In genomic region chr2:127095367-127095641, GRCh38 we compare ENCODE assay signal across 16 cellular contexts. TPM values are rescaled to one million over a fixed set of nuclear protein-coding genes. Genes with fewer than 3 reads are reported as not detected.
DNase-seq lines count a peak whose midpoint lies in the region; ATAC-seq and TF ChIP-seq lines count a peak whose summit lies in the region.
"Had no signal": no experiment of that assay in that cellular context is flagged by ENCODE, and none has a peak within 500 bp of the region (broad histone marks: within the 10 kb centered on the region; RNA-seq: fewer than 3 reads in every experiment).

No MANE protein-coding gene starts in this region.

- peaks cover 63% of the 10 kb centered on the region for H3K79me2 ChIP-seq in parathyroid adenoma

- peaks cover 0 to 54% (median 2%) of the 10 kb centered on the region in 4 donors for H3K4me1 ChIP-seq in Peyer's patch
- peaks cover 16 to 82% (median 64%) of the 10 kb centered on the region in 4 donors for H3K4me1 ChIP-seq in esophagus muscularis mucosa
- H3K4me1 ChIP-seq in parathyroid adenoma, result peaks cover 64% of the 10 kb centered on the region
- H3K4me1 ChIP-seq in uterus, result peaks cover 0 to 13% of the 10 kb centered on the region in 2 donors
- no peaks in the 10 kb centered on the region for H3K4me1 ChIP-seq in HAP-1

- no peak overlapping the region for H3K4me2 ChIP-seq in parathyroid adenoma (ENCODE audit: low read length)

- no peak for TF ChIP-seq EP300 in esophagus muscularis mucosa (IDR thresholded peaks at IDR 0.05)

- H3K9me3 Mint-ChIP-seq in effector memory CD8-positive, alpha-beta T cell, result no peaks in the 10 kb centered on the region
- H3K9me3 Mint-ChIP-seq: naive thymus-derived CD8-positive, alpha-beta T cell; stimulated activated naive CD8-positive, alpha-beta T cell treated with anti-CD3 and anti-CD28 coated beads, Interleukin-15, Interleukin-2, amounts not matched to agents 100 ng/mL and 50 ng/mL, for 24 hours had no signal

- ATAC-seq in effector memory CD8-positive, alpha-beta T cell (replicated peaks), result no peak
- ATAC-seq: activated CD4-positive, alpha-beta T cell treated with anti-CD3 and anti-CD28 coated beads for 36 hours; naive thymus-derived CD8-positive, alpha-beta T cell had no signal

- H3K4me3 ChIP-seq in Peyer's patch (no peak overlapping the region), esophagus muscularis mucosa (no peak overlapping the region), parathyroid adenoma (ENCODE audit: low read depth, low read length) (no peak overlapping the region), uterus (no peak overlapping the region), HAP-1 (no peak overlapping the region)
- H3K4me3 ChIP-seq: gastroesophageal sphincter had no signal

- peaks cover 6% of the 10 kb centered on the region for H3K36me3 Mint-ChIP-seq in effector memory CD8-positive, alpha-beta T cell (ENCODE audit: insufficient read depth)
- H3K36me3 Mint-ChIP-seq: naive thymus-derived CD8-positive, alpha-beta T cell had no signal

- H3K27ac ChIP-seq in Peyer's patch (peak overlapping the region in 3 of 4 donors; percentile 10 to 63 (median 37)), esophagus muscularis mucosa (replicated peaks in 1 of 4) (peak overlapping the region in 3 of 4 donors; percentile 19 to 28 (median 27)), parathyroid adenoma (peak overlapping the region; percentile 98), uterus (peak overlapping the region; percentile 55 to 64)

- no peaks in the 10 kb centered on the region for H3K9me3 ChIP-seq in Peyer's patch
- no peaks in the 10 kb centered on the region for H3K9me3 ChIP-seq in esophagus muscularis mucosa
- H3K9me3 ChIP-seq in parathyroid adenoma (ENCODE audit: control insufficient read depth, low read length), result no peaks in the 10 kb centered on the region
- H3K9me3 ChIP-seq in uterus, result no peaks in the 10 kb centered on the region
- no peaks in the 10 kb centered on the region for H3K9me3 ChIP-seq in HAP-1
- H3K9me3 ChIP-seq: gastroesophageal sphincter had no signal

- H3K36me3 ChIP-seq in Peyer's patch (no peaks in the 10 kb centered on the region), esophagus muscularis mucosa (peaks cover 0 to 5% (median 0%) of the 10 kb centered on the region in 4 donors), parathyroid adenoma (ENCODE audit: control insufficient read depth, insufficient read depth, low read length) (no peaks in the 10 kb centered on the region), uterus (no peaks in the 10 kb centered on the region), HAP-1 (replicated peaks) (no peaks in the 10 kb centered on the region)
- H3K36me3 ChIP-seq: gastroesophageal sphincter had no signal

- TF ChIP-seq CTCF in Peyer's patch (IDR thresholded peaks at IDR 0.05), result no peak
- no peak for TF ChIP-seq CTCF in esophagus muscularis mucosa (IDR thresholded peaks at IDR 0.05)
- no peak for TF ChIP-seq CTCF in parathyroid adenoma (IDR thresholded peaks at IDR 0.05)
- no peak for TF ChIP-seq CTCF in uterus (IDR thresholded peaks at IDR 0.05)

- no peak overlapping the region for H3K9ac ChIP-seq in parathyroid adenoma

- in situ Hi-C loops in HAP-1 (cut with MboI; ENCODE audit: low sequenced_read_pairs), result no loop called here

- H3K27me3 ChIP-seq in Peyer's patch (no peaks in the 10 kb centered on the region), esophagus muscularis mucosa (no peaks in the 10 kb centered on the region), parathyroid adenoma (ENCODE audit: control insufficient read depth, insufficient read depth, low read length) (no peaks in the 10 kb centered on the region), uterus (no peaks in the 10 kb centered on the region), HAP-1 (ENCODE audit: low read depth) (no peaks in the 10 kb centered on the region)
- H3K27me3 ChIP-seq: gastroesophageal sphincter had no signal

- H3K27me3 Mint-ChIP-seq in effector memory CD8-positive, alpha-beta T cell, result peaks cover 0 to 9% of the 10 kb centered on the region in 2 donors
- H3K27me3 Mint-ChIP-seq: activated CD4-positive, alpha-beta T cell treated with anti-CD3 and anti-CD28 coated beads for 36 hours; stimulated activated naive CD8-positive, alpha-beta T cell treated with anti-CD3 and anti-CD28 coated beads, Interleukin-15, Interleukin-2, amounts not matched to agents 100 ng/mL and 50 ng/mL, for 24 hours had no signal

- H2AFZ ChIP-seq in parathyroid adenoma, result peak overlapping the region; percentile 31

- H3K27ac Mint-ChIP-seq in effector memory CD8-positive, alpha-beta T cell, result no peak overlapping the region
- H3K27ac Mint-ChIP-seq: activated CD4-positive, alpha-beta T cell treated with anti-CD3 and anti-CD28 coated beads for 36 hours; stimulated activated naive CD8-positive, alpha-beta T cell treated with anti-CD3 and anti-CD28 coated beads, Interleukin-15, Interleukin-2, amounts not matched to agents 100 ng/mL and 50 ng/mL, for 24 hours had no signal

- WGBS in esophagus muscularis mucosa, result no CpG with 5 or more reads among the region's 2 CpGs

- H3K4me3 Mint-ChIP-seq in effector memory CD8-positive, alpha-beta T cell, result no peak overlapping the region
- H3K4me3 Mint-ChIP-seq: activated CD4-positive, alpha-beta T cell treated with anti-CD3 and anti-CD28 coated beads for 36 hours; naive thymus-derived CD8-positive, alpha-beta T cell; stimulated activated naive CD8-positive, alpha-beta T cell treated with anti-CD3 and anti-CD28 coated beads, Interleukin-15, Interleukin-2, amounts not matched to agents 100 ng/mL and 50 ng/mL, for 24 hours had no signal

- TF ChIP-seq POLR2A in Peyer's patch (IDR thresholded peaks at IDR 0.05), result no peak
- no peak for TF ChIP-seq POLR2A in esophagus muscularis mucosa (IDR thresholded peaks at IDR 0.05; ENCODE audit: low read depth)
- no peak for TF ChIP-seq POLR2A in uterus (IDR thresholded peaks at IDR 0.05)

- peaks cover 0 to 3% of the 10 kb centered on the region in 2 donors for H3K4me1 Mint-ChIP-seq in effector memory CD8-positive, alpha-beta T cell (ENCODE audit: low read depth in 2 of 2)

- intact Hi-C loops in esophagus muscularis mucosa (cut with DNase I), result no loop called here
- intact Hi-C loops in uterus (cut with DNase I; ENCODE audit: low total_unique reads), result no loop called here

- DNase-seq in Peyer's patch (no peak), esophagus muscularis mucosa (ENCODE audit: extremely low spot score) (no peak), uterus (no peak), HAP-1 (ENCODE audit: low spot score in 2 of 2) (no peak)
- no peak for DNase-seq in effector memory CD8-positive, alpha-beta T cell
- no peak for DNase-seq in NK-92 treated with Interleukin-12 subunit alpha and Interleukin-12 subunit beta, amount 100 ng/mL, for 24 hours (lab: John Stamatoyannopoulos, UW)
- DNase-seq: activated effector memory CD4-positive, alpha-beta T cell treated with anti-CD3 and anti-CD28 coated beads, Interleukin-2, amount 50 U/mL, for 16 hours; MV-4-11; NCI-H2029; NCI-H510A treated with DMSO at 0.1 percent for 48 hours; T1000 had no signal

RNA-seq across cellular contexts. Expression of gene BIN1, which starts 11.7 kb away (rescaled TPM):
- total RNA-seq in Peyer's patch, result 10 to 100 TPM; 22.2 to 81.7 (median 47.2) TPM
- 10 to 100 TPM; 32.4 to 78.2 (median 50.2) TPM for total RNA-seq in esophagus muscularis mucosa
- 100 to 1,000 TPM in 1 of 4 donors, 10 to 100 TPM in 3; 41.5 to 112 (median 57.8) TPM for total RNA-seq in uterus

Comparison
In these comparisons a context has a peak if more than half of its experiments do, and no peak if none do; other contexts are left out.
1. H3K27ac ChIP-seq: peak in every context shown above with its lines; median percentile 98 in parathyroid adenoma; 60 in uterus; 37 in Peyer's patch; 27 in esophagus muscularis mucosa.